22 cellular contexts compared by ENCODE assay signal in the genomic region with DNA sequence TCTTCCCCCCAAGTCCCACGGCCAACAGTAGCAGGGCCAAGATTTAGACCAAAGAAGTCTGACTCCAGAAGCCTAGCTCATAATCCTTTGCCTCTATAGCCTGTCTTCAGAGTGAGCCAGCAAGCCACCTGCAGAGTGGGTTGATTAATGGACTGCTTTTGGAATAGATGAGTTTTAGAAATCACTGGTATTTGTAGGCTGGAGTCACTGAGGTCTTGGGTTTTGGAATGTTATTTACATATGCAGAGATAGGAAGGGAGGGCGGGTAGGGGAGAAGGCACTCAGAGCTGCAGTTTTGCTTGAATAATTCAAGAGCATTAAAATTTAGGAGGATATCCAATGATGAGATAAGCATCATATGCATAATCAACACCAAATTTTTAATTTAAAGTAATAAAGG.
"Had no signal": no experiment of that assay in that cellular context is flagged by ENCODE, and none has a peak within 500 bp of the region (broad histone marks: within the 10 kb centered on the region; RNA-seq: fewer than 3 reads in every experiment).

No MANE protein-coding gene starts in this region.

- H3K27me3 ChIP-seq: heart left ventricle, right lobe of liver, stomach, transverse colon had no signal

- H3K4me1 ChIP-seq: heart left ventricle, left ventricle myocardium inferior, lower lobe of right lung, parathyroid adenoma, psoas muscle, right lobe of liver, stomach, transverse colon had no signal

- H3K9me3 ChIP-seq: lower lobe of right lung, psoas muscle, right lobe of liver, stomach, thoracic aorta, transverse colon had no signal

- H3K27ac Mint-ChIP-seq: memory B cell; natural killer cell treated with Interleukin-12 subunit alpha and Interleukin-12 subunit beta and Interleukin-15 and Interleukin-18, amount 100 ng/mL, for 72 hours; stimulated activated naive B cell treated with anti-CD40 and anti-IgM and Interleukin-4, amounts not matched to agents 10 μg/mL and 1 μg/mL and 100 μg/mL, for 72 hours had no signal

- H3K36me3 Mint-ChIP-seq: natural killer cell treated with Interleukin-12 subunit alpha and Interleukin-12 subunit beta and Interleukin-15 and Interleukin-18, amount 100 ng/mL, for 72 hours had no signal

- H3K4me3 ChIP-seq: heart left ventricle, left ventricle myocardium inferior, lower lobe of right lung, psoas muscle, right lobe of liver, stomach, thoracic aorta, transverse colon had no signal

- H3K9ac ChIP-seq: parathyroid adenoma had no signal

- DNase-seq: effector memory CD4-positive, alpha-beta T cell; heart left ventricle; hippocampal formation; kidney; left cardiac atrium; left ventricle myocardium inferior; lower lobe of right lung; midbrain; psoas muscle; retina; right lobe of liver; stimulated activated CD4-positive, alpha-beta T cell treated with anti-CD3 and anti-CD28 coated beads, Interleukin-2, amount 100 ng/mL, for 24 hours; stimulated activated CD4-positive, alpha-beta T cell treated with anti-CD3 and anti-CD28 coated beads, Interleukin-4, amount 100 ng/mL, for 4 hours; stimulated activated naive B cell treated with anti-CD40 and anti-IgM and Interleukin-4, amounts not matched to agents 10 μg/mL and 1 μg/mL and 100 μg/mL, for 72 hours; stomach; substantia nigra; transverse colon had no signal

- H3K27me3 Mint-ChIP-seq: memory B cell; natural killer cell treated with Interleukin-12 subunit alpha and Interleukin-12 subunit beta and Interleukin-15 and Interleukin-18, amount 100 ng/mL, for 72 hours; stimulated activated naive B cell treated with anti-CD40 and anti-IgM and Interleukin-4, amounts not matched to agents 10 μg/mL and 1 μg/mL and 100 μg/mL, for 72 hours had no signal

- H3K4me3 Mint-ChIP-seq: memory B cell; natural killer cell treated with Interleukin-12 subunit alpha and Interleukin-12 subunit beta and Interleukin-15 and Interleukin-18, amount 100 ng/mL, for 72 hours; stimulated activated naive B cell treated with anti-CD40 and anti-IgM and Interleukin-4, amounts not matched to agents 10 μg/mL and 1 μg/mL and 100 μg/mL, for 72 hours had no signal

- H3K4me1 Mint-ChIP-seq: memory B cell; stimulated activated naive B cell treated with anti-CD40 and anti-IgM and Interleukin-4, amounts not matched to agents 10 μg/mL and 1 μg/mL and 100 μg/mL, for 72 hours had no signal

- H3K27ac ChIP-seq: heart left ventricle, left ventricle myocardium inferior, lower lobe of right lung, parathyroid adenoma, psoas muscle, right lobe of liver, stomach, thoracic aorta, transverse colon had no signal

- H3K36me3 ChIP-seq: lower lobe of right lung, right lobe of liver, thoracic aorta, transverse colon had no signal

- ATAC-seq: esophagus mucosa; heart left ventricle; left cardiac atrium; lower lobe of right lung; natural killer cell treated with Interleukin-12 subunit alpha and Interleukin-12 subunit beta and Interleukin-15 and Interleukin-18, amount 100 ng/mL, for 72 hours; psoas muscle; right lobe of liver; stimulated activated naive B cell treated with anti-CD40 and anti-IgM and Interleukin-4, amounts not matched to agents 10 μg/mL and 1 μg/mL and 100 μg/mL, for 72 hours had no signal

- H2AFZ ChIP-seq: parathyroid adenoma had no signal

- H3K9me3 Mint-ChIP-seq: natural killer cell treated with Interleukin-12 subunit alpha and Interleukin-12 subunit beta and Interleukin-15 and Interleukin-18, amount 100 ng/mL, for 72 hours had no signal

- H3K79me2 ChIP-seq: parathyroid adenoma had no signal
